ENCODE assay signal across 12 cellular contexts in the genomic region with DNA sequence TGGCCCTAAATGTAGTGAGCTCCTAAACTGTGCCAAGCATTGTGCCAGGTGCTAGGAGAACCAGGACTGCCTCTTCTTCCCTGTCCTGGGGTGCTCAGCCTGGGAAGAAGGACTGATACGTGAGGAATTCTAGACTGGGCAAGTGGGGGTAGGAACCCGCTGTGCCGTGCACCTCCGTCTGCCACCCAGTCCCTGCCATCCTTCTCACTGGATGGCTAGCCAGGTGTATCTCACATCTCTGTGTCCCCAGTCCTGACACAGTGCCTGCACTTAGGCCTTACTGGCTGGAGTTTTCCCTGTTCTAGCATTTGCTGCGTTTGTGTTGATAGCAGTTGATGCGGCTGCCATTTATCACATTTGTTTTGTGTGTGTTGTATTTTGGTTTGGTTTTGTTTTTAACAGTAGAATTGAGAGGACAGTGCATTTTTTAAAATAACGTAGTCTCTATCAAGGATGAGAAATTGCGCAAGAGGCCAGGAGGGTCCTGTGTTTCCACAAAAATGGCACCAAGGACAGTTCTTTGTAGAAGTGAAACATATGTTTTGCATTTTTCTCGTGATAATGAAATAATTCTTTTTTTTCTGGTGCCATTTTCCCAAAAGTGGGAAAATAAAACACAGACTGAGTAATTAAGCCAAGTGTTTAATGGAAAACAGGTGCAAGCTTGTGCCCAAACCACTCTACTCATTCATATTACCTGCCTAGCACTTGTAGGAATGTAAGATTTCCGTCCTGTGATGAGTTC. TPM values are rescaled to one million over a fixed set of nuclear protein-coding genes. Genes with fewer than 3 reads are reported as not detected.
A peak's percentile ranks its signal among the peaks of the same experiment; 100 is the strongest.
DNase-seq lines count a peak whose midpoint lies in the region; ATAC-seq lines count a peak whose summit lies in the region.
"Had no signal": no experiment of that assay in that cellular context is flagged by ENCODE, and none has a peak within 500 bp of the region (broad histone marks: within the 10 kb centered on the region; RNA-seq: fewer than 3 reads in every experiment).

No MANE protein-coding gene starts in this region.

- H3K27ac ChIP-seq in skin epidermis: peak overlapping the region in 19 of 21 experiments; percentile 1 to 87 (median 62)
- H3K27ac ChIP-seq: foreskin keratinocyte, upper lobe of right lung had no signal

- H3K36me3 Mint-ChIP-seq in activated CD4-positive, alpha-beta T cell treated with anti-CD3 and anti-CD28 coated beads for 36 hours (ENCODE audit: low read depth): peaks cover 32% of the 10 kb centered on the region
- H3K36me3 Mint-ChIP-seq in T-cell: peaks cover 20% of the 10 kb centered on the region

- no peak for DNase-seq in activated CD4-positive, alpha-beta T cell treated with anti-CD3 and anti-CD28 coated beads for 36 hours
- DNase-seq in activated CD4-positive, alpha-beta T cell treated with anti-CD3 and anti-CD28 coated beads for 48 hours: no peak
- DNase-seq in T-cell (no peak), fibroblast of gingiva (ENCODE audit: low read depth) (peak; percentile 50), NK-92 (lab: John Stamatoyannopoulos, UW; ENCODE audit: unreplicated experiment) (no peak), MG63 (no peak)
- DNase-seq: foreskin keratinocyte, NCI-H748 treated with DMSO at 0.1 percent for 48 hours had no signal

- no peaks in the 10 kb centered on the region for H3K9me3 ChIP-seq in MG63
- H3K9me3 ChIP-seq: upper lobe of right lung had no signal

- no peaks in the 10 kb centered on the region for H3K27me3 Mint-ChIP-seq in activated CD4-positive, alpha-beta T cell treated with anti-CD3 and anti-CD28 coated beads for 36 hours
- no peaks in the 10 kb centered on the region for H3K27me3 Mint-ChIP-seq in T-cell

- no peak for ATAC-seq in activated CD4-positive, alpha-beta T cell treated with anti-CD3 and anti-CD28 coated beads for 36 hours
- ATAC-seq in T-cell (replicated peaks in 1 of 4) (no peak), GM18907 (IDR thresholded peaks at IDR 0.05; ENCODE audit: unreplicated experiment) (no peak)
- ATAC-seq: foreskin keratinocyte had no signal

- H3K36me3 ChIP-seq in MG63: peaks cover 7% of the 10 kb centered on the region
- H3K36me3 ChIP-seq: upper lobe of right lung had no signal

- intact Hi-C loops in activated CD4-positive, alpha-beta T cell treated with anti-CD3 and anti-CD28 coated beads for 36 hours (cut with DNase I, micrococcal nuclease): loop anchor here in 1 of 2 experiments (5.0 kb wide), 1 partner anchor 740 kb away; no protein-coding TSS in a partner anchor

- H3K4me1 Mint-ChIP-seq in activated CD4-positive, alpha-beta T cell treated with anti-CD3 and anti-CD28 coated beads for 36 hours: peaks cover 92% of the 10 kb centered on the region
- H3K4me1 Mint-ChIP-seq in T-cell: peaks cover 91 to 95% (median 93%) of the 10 kb centered on the region in 3 donors

- H3K27me3 ChIP-seq in MG63: no peaks in the 10 kb centered on the region
- H3K27me3 ChIP-seq: foreskin keratinocyte, upper lobe of right lung had no signal

- POLR2A ChIA-PET in activated CD4-positive, alpha-beta T cell treated with anti-CD3 and anti-CD28 coated beads for 36 hours (lab: Charles Lee): interaction anchor here (1.1 to 2.6 kb wide), 6 partner anchors 8 to 122 kb away, joined by 4 to 23 read pairs (median 10); no protein-coding TSS in a partner anchor
- POLR2A ChIA-PET in T-cell (lab: Charles Lee): interaction anchor here (0.6 to 1.3 kb wide), 6 partner anchors 8 to 268 kb away, joined by 3 to 5 read pairs (median 4); no protein-coding TSS in a partner anchor

- no peak overlapping the region for H3K4me3 Mint-ChIP-seq in activated CD4-positive, alpha-beta T cell treated with anti-CD3 and anti-CD28 coated beads for 36 hours
- H3K4me3 Mint-ChIP-seq in T-cell: peak overlapping the region in 1 of 3 donors; percentile 60
- H3K4me3 Mint-ChIP-seq: mesothelial cell of epicardium had no signal

- no peaks in the 10 kb centered on the region for H3K9me3 Mint-ChIP-seq in activated CD4-positive, alpha-beta T cell treated with anti-CD3 and anti-CD28 coated beads for 36 hours (ENCODE audit: low read depth)
- no peaks in the 10 kb centered on the region for H3K9me3 Mint-ChIP-seq in T-cell

- no peak overlapping the region for H3K4me3 ChIP-seq in skin epidermis
- H3K4me3 ChIP-seq in MG63: no peak overlapping the region
- H3K4me3 ChIP-seq: upper lobe of right lung had no signal

- CTCF ChIA-PET in activated CD4-positive, alpha-beta T cell treated with anti-CD3 and anti-CD28 coated beads for 36 hours (lab: Charles Lee): interaction anchor here (0.7 to 2.6 kb wide), 9 partner anchors 10 to 741 kb away, joined by 3 to 12 read pairs (median 5); no protein-coding TSS in a partner anchor
- CTCF ChIA-PET in T-cell (lab: Charles Lee): interaction anchor here (1.3 to 1.4 kb wide), 2 partner anchors 42 to 43 kb away, joined by 5 read pairs; no protein-coding TSS in a partner anchor

- peak overlapping the region; percentile 90 for H3K27ac Mint-ChIP-seq in activated CD4-positive, alpha-beta T cell treated with anti-CD3 and anti-CD28 coated beads for 36 hours
- peak overlapping the region; percentile 95 to 96 for H3K27ac Mint-ChIP-seq in T-cell

RNA-seq across cellular contexts. Expression of a gene that starts 4.7 kb away (rescaled TPM):
- total RNA-seq in activated CD4-positive, alpha-beta T cell treated with anti-CD3 and anti-CD28 coated beads for 36 hours: 10 to 100 TPM; 50.3 to 51.9 TPM
- total RNA-seq in T-cell: 100 to 1,000 TPM in 3 of 5 donors, 10 to 100 TPM in 2; 69.9 to 152 (median 100) TPM
- not detected in 2 replicates for total RNA-seq in MG63 (2014; rRNA removed; shearing (Covaris generic); ENCODE audit: low replicate concordance)
- total RNA-seq: foreskin keratinocyte had no signal

RNA-seq across cellular contexts. Expression of a gene that starts 53.7 kb away (rescaled TPM):
- 1 to 10 TPM; 6.0 to 9.5 TPM for total RNA-seq in activated CD4-positive, alpha-beta T cell treated with anti-CD3 and anti-CD28 coated beads for 36 hours
- total RNA-seq in T-cell: 10 to 100 TPM; 15.2 to 26.7 (median 16.7) TPM
- total RNA-seq in MG63 (2014; rRNA removed; shearing (Covaris generic); ENCODE audit: low replicate concordance): not detected in 2 replicates
- total RNA-seq: foreskin keratinocyte, mesothelial cell of epicardium had no signal

Comparison
In these comparisons a context has a peak if more than half of its experiments do, and no peak if none do; other contexts are left out.
1. RNA of a gene that starts 4.7 kb away (total RNA-seq): 69.9 to 152 TPM in T-cell and 50.3 to 51.9 TPM in activated CD4-positive, alpha-beta T cell treated with anti-CD3 and anti-CD28 coated beads for 36 hours; not detected in MG63; every median in the first group is over 10 times any median in the second.